ENCODE assay signal across 17 cellular contexts in the genomic region with DNA sequence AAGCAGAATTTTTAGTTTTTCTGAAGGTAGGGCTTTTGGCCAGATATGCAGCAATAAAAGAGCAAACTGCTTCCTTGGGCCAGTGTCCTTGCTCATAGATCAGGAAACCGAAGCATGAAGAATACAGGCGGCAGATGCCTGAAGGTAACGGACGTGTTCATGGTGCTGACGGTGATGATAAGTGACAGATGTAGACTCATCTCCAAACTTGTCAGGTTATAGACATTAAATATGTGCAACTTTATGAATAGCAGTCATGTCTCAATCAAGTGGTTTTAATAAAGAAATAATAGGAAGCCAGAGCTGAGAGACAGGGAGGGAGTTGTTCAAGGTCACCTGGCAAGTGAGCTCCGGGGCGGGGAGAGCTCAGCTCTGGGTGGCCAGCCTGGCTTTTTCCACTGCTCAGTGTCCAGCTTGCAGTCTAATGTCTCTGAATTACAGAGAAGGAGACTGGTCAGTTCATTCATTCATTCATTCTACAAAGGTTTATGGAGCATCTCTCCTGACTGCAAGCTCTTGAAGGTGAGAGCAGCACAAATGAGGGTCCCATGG. TPM values are rescaled to one million over a fixed set of nuclear protein-coding genes. Genes with fewer than 3 reads are reported as not detected.
"Had no signal": no experiment of that assay in that cellular context is flagged by ENCODE, and none has a peak within 500 bp of the region (broad histone marks: within the 10 kb centered on the region; RNA-seq: fewer than 3 reads in every experiment).

No MANE protein-coding gene starts in this region.

- H3K4me1 ChIP-seq: colonic mucosa, left lung had no signal

- H3K36me3 ChIP-seq: colonic mucosa, left lung had no signal

- H3K4me2 ChIP-seq: SK-N-SH had no signal

- H3K27me3 ChIP-seq: colonic mucosa had no signal

- H3K9me2 ChIP-seq: SK-N-SH had no signal

- H3K27ac ChIP-seq: colonic mucosa, epithelial cell of prostate, left lung had no signal

- H3K9ac ChIP-seq: SK-N-SH had no signal

- H3K4me3 ChIP-seq: colonic mucosa, left lung had no signal

- DNase-seq: activated CD4-positive, alpha-beta T cell treated with anti-CD3 and anti-CD28 coated beads for 4 hours; activated CD8-positive, alpha-beta memory T cell treated with anti-CD3 and anti-CD28 coated beads, Interleukin-2, amount 50 U/mL, for 48 hours; activated CD8-positive, alpha-beta T cell treated with anti-CD3 and anti-CD28 coated beads, Interleukin-2, amount 10 ng/mL, durations not matched to agents 7 days and 5 days; activated naive CD4-positive, alpha-beta T cell treated with Interleukin-2 at 50 U/mL for 16 hours; activated naive CD8-positive, alpha-beta T cell treated with anti-CD3 and anti-CD28 coated beads, Interleukin-2, amount 50 U/mL, for 24 hours; caudate nucleus; colonic mucosa; effector CD8-positive, alpha-beta T cell; immature natural killer cell; left lung; stimulated activated CD4-positive, alpha-beta T cell treated with anti-CD3 and anti-CD28 coated beads, Interleukin-4, amount 100 ng/mL, for 24 hours; T-helper 1 cell had no signal

- H3K9me3 ChIP-seq: colonic mucosa, left lung, SK-N-SH had no signal

RNA-seq across cellular contexts. Expression of gene SERPINA5, which starts 1.0 kb away (rescaled TPM):
- total RNA-seq: activated CD8-positive, alpha-beta T cell treated with anti-CD3 and anti-CD28 coated beads, Interleukin-2, amount 10 ng/mL, durations not matched to agents 7 days and 5 days had no signal
- polyA plus RNA-seq: immature natural killer cell had no signal

RNA-seq across cellular contexts. Expression of gene SERPINA4, which starts 21.0 kb away (rescaled TPM):
- total RNA-seq: activated CD8-positive, alpha-beta T cell treated with anti-CD3 and anti-CD28 coated beads, Interleukin-2, amount 10 ng/mL, durations not matched to agents 7 days and 5 days; astrocyte; glomerular endothelial cell; left lung; posterior vena cava had no signal
- polyA plus RNA-seq: immature natural killer cell, SK-N-SH had no signal

RNA-seq across cellular contexts. Expression of gene SERPINA3, which starts 29.9 kb away (rescaled TPM):
- total RNA-seq: activated CD8-positive, alpha-beta T cell treated with anti-CD3 and anti-CD28 coated beads, Interleukin-2, amount 10 ng/mL, durations not matched to agents 7 days and 5 days had no signal
- polyA plus RNA-seq: immature natural killer cell had no signal
